Comparison of ENCODE assay signal across 33 cellular contexts in the genomic region with DNA sequence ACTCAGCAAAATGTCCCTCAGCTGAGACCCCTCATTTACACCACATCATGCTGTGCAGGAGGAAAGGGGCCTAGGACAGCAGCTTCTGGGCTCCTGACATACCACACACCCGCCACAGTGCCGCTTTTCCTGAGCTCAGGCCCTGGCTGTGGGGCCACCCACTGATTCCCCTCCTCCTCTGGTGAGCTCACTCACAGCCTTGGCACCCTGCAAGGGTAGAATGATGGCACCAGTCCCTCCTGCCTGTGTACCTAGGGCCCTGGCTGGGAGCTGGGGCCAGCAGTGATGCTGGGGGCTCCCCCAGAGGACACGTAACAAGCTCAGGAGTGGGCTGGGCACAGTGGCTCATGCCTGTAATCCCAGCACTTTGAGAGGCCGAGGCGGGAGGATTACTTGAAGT. TPM values are rescaled to one million over a fixed set of nuclear protein-coding genes. Genes with fewer than 3 reads are reported as not detected.
"Had no signal": no experiment of that assay in that cellular context is flagged by ENCODE, and none has a peak within 500 bp of the region (broad histone marks: within the 10 kb centered on the region; RNA-seq: fewer than 3 reads in every experiment).

No MANE protein-coding gene starts in this region.

- H3K27ac ChIP-seq: adrenal gland, body of pancreas, cardiac muscle cell, VCaP had no signal

- H3K4me1 ChIP-seq: adrenal gland, body of pancreas had no signal

- DNase-seq: activated B cell treated with CpG ODN at 0.5 μM for 24 hours; activated CD4-positive, alpha-beta memory T cell treated with anti-CD3 and anti-CD28 coated beads for 36 hours; activated CD4-positive, alpha-beta T cell treated with anti-CD3 and anti-CD28 coated beads for 4 hours; activated CD4-positive, alpha-beta T cell treated with anti-CD3 and anti-CD28 coated beads, Interleukin-2, amount 10 ng/mL, durations not matched to agents 7 days and 5 days; activated CD4-positive, alpha-beta T cell treated with anti-CD3 and anti-CD28 coated beads, Interleukin-2, amount 50 U/mL, for 4 hours; activated CD4-positive, CD25-positive, alpha-beta regulatory T cell treated with anti-CD3 and anti-CD28 coated beads, Interleukin-2, amount 50 U/mL, for 72 hours; activated CD8-positive, alpha-beta memory T cell treated with anti-CD3 and anti-CD28 coated beads, Interleukin-2, amount 50 U/mL, for 4 hours; activated CD8-positive, alpha-beta T cell treated with anti-CD3 and anti-CD28 coated beads for 36 hours; activated effector memory CD4-positive, alpha-beta T cell treated with anti-CD3 and anti-CD28 coated beads, Interleukin-2, amount 50 U/mL, for 16 hours; activated gamma-delta T cell treated with Interleukin-2 at 50 U/mL for 16 hours; activated naive CD4-positive, alpha-beta T cell; activated naive CD4-positive, alpha-beta T cell treated with anti-CD3 and anti-CD28 coated beads for 36 hours; activated naive CD4-positive, alpha-beta T cell treated with anti-CD3 and anti-CD28 coated beads, Interleukin-2, amount 50 U/mL, for 16 hours; activated naive CD8-positive, alpha-beta T cell treated with anti-CD3 and anti-CD28 coated beads for 36 hours; activated T-cell treated with anti-CD3 and anti-CD28 coated beads for 4 hours; activated T-cell treated with anti-CD3 and anti-CD28 coated beads, Interleukin-2, amount 50 U/mL, for 1 hour; activated T-cell treated with anti-CD3 and anti-CD28 coated beads, Interleukin-2, amount 50 U/mL, for 4 hours; activated T-cell treated with anti-CD3 and anti-CD28 coated beads, Interleukin-2, amount 50 U/mL, for 72 hours; adrenal gland; amniotic stem cell; aorta; body of pancreas; central memory CD4-positive, alpha-beta T cell; T-helper 1 cell; T-helper 2 cell; T-helper 9 cell had no signal

- H3K27me3 ChIP-seq: adrenal gland, body of pancreas had no signal

- ATAC-seq: activated CD8-positive, alpha-beta T cell treated with anti-CD3 and anti-CD28 coated beads for 36 hours; activated naive CD4-positive, alpha-beta T cell treated with anti-CD3 and anti-CD28 coated beads, Interleukin-2, amount 50 U/mL, for 72 hours; activated T-cell treated with anti-CD3 and anti-CD28 coated beads, Interleukin-2, amount 50 U/mL, for 4 hours; activated T-cell treated with anti-CD3 and anti-CD28 coated beads, Interleukin-2, amount 50 U/mL, for 72 hours; activated T-helper 17 cell treated with anti-CD3 and anti-CD28 coated beads, Interleukin-2, amount 50 U/mL, for 72 hours; body of pancreas had no signal

- H3K9me3 ChIP-seq: adrenal gland, body of pancreas had no signal

- H3K36me3 ChIP-seq: adrenal gland, cardiac muscle cell had no signal

- H3K4me3 ChIP-seq: adrenal gland, body of pancreas, cardiac muscle cell had no signal

RNA-seq across cellular contexts. Expression of gene PLEKHD1, which starts 44.4 kb away (rescaled TPM):
- total RNA-seq: activated naive CD4-positive, alpha-beta T cell treated with anti-CD3 and anti-CD28 coated beads for 36 hours; activated T-helper 1 cell treated with anti-CD3 and anti-CD28 coated beads, Interleukin-12 subunit alpha, Interleukin-12 subunit beta, Interleukin-2, Interleukin-4 antibody, amounts not matched to agents 30 ng/mL and 10 ng/mL and 1 ng/mL, durations not matched to agents 14 hours and 24 hours and 36 hours had no signal

RNA-seq across cellular contexts. Expression of gene CCDC177, which starts 45.7 kb away (rescaled TPM):
- total RNA-seq: activated B cell treated with CpG ODN at 0.5 μM for 24 hours; activated CD4-positive, alpha-beta memory T cell treated with anti-CD3 and anti-CD28 coated beads for 36 hours; activated CD4-positive, alpha-beta T cell treated with anti-CD3 and anti-CD28 coated beads, Interleukin-2, amount 10 ng/mL, durations not matched to agents 7 days and 5 days; activated CD8-positive, alpha-beta T cell treated with anti-CD3 and anti-CD28 coated beads for 36 hours; activated naive CD4-positive, alpha-beta T cell treated with anti-CD3 and anti-CD28 coated beads for 36 hours; activated naive CD4-positive, alpha-beta T cell treated with anti-CD3 and anti-CD28 coated beads, Interleukin-2, amount 50 U/mL, for 72 hours; activated naive CD8-positive, alpha-beta T cell treated with anti-CD3 and anti-CD28 coated beads for 36 hours; activated T-cell treated with anti-CD3 and anti-CD28 coated beads, Interleukin-2, amount 50 U/mL, for 72 hours; activated T-helper 17 cell treated with anti-CD3 and anti-CD28 coated beads, Interleukin-2, amount 50 U/mL, for 72 hours; aorta; astrocyte; body of pancreas; bronchial epithelial cell; cardiac muscle cell had no signal
- polyA plus RNA-seq: aorta, cardiac muscle cell had no signal
